24 cellular contexts compared by ENCODE assay signal in genomic region chr13:68714292-68714691, GRCh38.
A peak's percentile ranks its signal among the peaks of the same experiment; 100 is the strongest.
DNase-seq lines count a peak whose midpoint lies in the region; ATAC-seq, FAIRE-seq and TF ChIP-seq lines count a peak whose summit lies in the region.
"Had no signal": no experiment of that assay in that cellular context is flagged by ENCODE, and none has a peak within 500 bp of the region (broad histone marks: within the 10 kb centered on the region; RNA-seq: fewer than 3 reads in every experiment).

No MANE protein-coding gene starts in this region.

- no peak overlapping the region for H2BK20ac ChIP-seq in H1 (ENCODE audit: low read length)

- H3K79me2 ChIP-seq in Karpas-422 (ENCODE audit: low read length) (no peaks in the 10 kb centered on the region), H1 (ENCODE audit: control insufficient read depth in 1 of 2, insufficient read depth in 2 of 2, low read length in 2 of 2) (no peaks in the 10 kb centered on the region)

- POLR2A ChIA-PET in H1 (lab: Charles Lee; ENCODE audit: partially characterized antibody): no interaction called here

- no peaks in the 10 kb centered on the region for H3K79me1 ChIP-seq in H1 (ENCODE audit: low read depth, low read length)

- H3K4ac ChIP-seq in H1 (replicated peaks; ENCODE audit: insufficient read length, low read depth, low read length): no peak overlapping the region

- H4K5ac ChIP-seq in H1 (ENCODE audit: insufficient read length, low read depth, low read length): peak overlapping the region; percentile 74

- no peak for TF ChIP-seq POLR2A in H1 (IDR thresholded peaks at IDR 0.05; ENCODE audit: control extremely low read depth in 1 of 2, low read depth in 2 of 2, low read length in 2 of 2)

- H2BK12ac ChIP-seq in H1 (ENCODE audit: low read depth, low read length): no peak overlapping the region

- no peak overlapping the region for H3K23ac ChIP-seq in H1 (ENCODE audit: insufficient read length)

- no peaks in the 10 kb centered on the region for H3K27me3 ChIP-seq in Karpas-422 (ENCODE audit: low read length)
- H3K27me3 ChIP-seq in H1 (replicated peaks in 1 of 4; ENCODE audit: control insufficient read depth in 3 of 4, extremely low read depth in 1 of 4, insufficient read depth in 3 of 4, low read length in 3 of 4): no peaks in the 10 kb centered on the region; a peak in 2 of 7 replicates
- H3K27me3 ChIP-seq: BLaER1 treated with 17β-estradiol and CSF1 and Interleukin-3, amounts not matched to agents 10 nM and 100 nM; MG63 had no signal

- DNase-seq in D721Med (ENCODE audit: insufficient read length, low spot score) (no peak), Karpas-422 (no peak), H1 (ENCODE audit: low read depth in 1 of 2, low spot score in 2 of 2) (no peak), cerebellar cortex (ENCODE audit: low spot score) (no peak), SW 1271 (lab: John Stamatoyannopoulos, UW) (no peak)
- no peak for DNase-seq in stimulated activated naive CD8-positive, alpha-beta T cell treated with anti-CD3 and anti-CD28 coated beads, Interleukin-15, Interleukin-2, amounts not matched to agents 100 U/mL and 50 U/mL, for 24 hours
- DNase-seq: 8988T; Caco-2; CD4-positive, alpha-beta memory T cell; DND-41; GOT3; MG63; NCI-H1436; NCI-H187 treated with DMSO at 0.1 percent for 48 hours; NCI-H2107; NCI-H2227 treated with DMSO at 0.1 percent for 48 hours; NCI-H510A treated with DMSO at 0.1 percent for 48 hours; NCI-H748 treated with DMSO at 0.1 percent for 48 hours; SIG-M5 had no signal

- no peak for ATAC-seq in stimulated activated naive CD8-positive, alpha-beta T cell treated with anti-CD3 and anti-CD28 coated beads, Interleukin-15, Interleukin-2, amounts not matched to agents 100 U/mL and 50 U/mL, for 24 hours
- no peak for ATAC-seq in GM21526 (IDR thresholded peaks at IDR 0.05; ENCODE audit: low FRiP score, unreplicated experiment)
- ATAC-seq: GM12878, Panc1 had no signal

- H2BK120ac ChIP-seq in H1 (replicated peaks; ENCODE audit: low read depth, low read length): no peak overlapping the region

- CTCF ChIA-PET in H1 (lab: Charles Lee; ENCODE audit: partially characterized antibody): no interaction called here

- no peaks in the 10 kb centered on the region for H4K20me1 ChIP-seq in Karpas-422 (ENCODE audit: insufficient read depth, low read depth, low read length)
- no peaks in the 10 kb centered on the region for H4K20me1 ChIP-seq in H1 (replicated peaks in 1 of 2; ENCODE audit: control insufficient read depth in 1 of 2, insufficient read depth in 2 of 2, low read length in 2 of 2)
- H4K20me1 ChIP-seq: BLaER1 treated with 17β-estradiol and CSF1 and Interleukin-3, amounts not matched to agents 10 nM and 100 nM had no signal

- H3K36me3 ChIP-seq in Karpas-422 (ENCODE audit: insufficient read depth, low read length) (no peaks in the 10 kb centered on the region), H1 (ENCODE audit: control insufficient read depth in 2 of 4, insufficient read depth in 4 of 4, low read length in 3 of 4) (no peaks in the 10 kb centered on the region), mesodermal cell (ENCODE audit: control insufficient read depth, insufficient read depth, low read length) (no peaks in the 10 kb centered on the region)
- H3K36me3 ChIP-seq: BLaER1 treated with 17β-estradiol and CSF1 and Interleukin-3, amounts not matched to agents 10 nM and 100 nM; MG63 had no signal

- peak overlapping the region; percentile 90 for H2AFZ ChIP-seq in Karpas-422 (ENCODE audit: low read length)
- no peak overlapping the region for H2AFZ ChIP-seq in H1 (ENCODE audit: low read length)

- 5% methylated on average over 2 of the region's 2 CpGs; no CpG with 5 or more reads in 1 of the 2 experiments for WGBS in H1 (ENCODE audit: extremely low coverage in 1 of 2, insufficient coverage in 1 of 2, insufficient read length in 1 of 2, insufficient replicate concordance in 2 of 2, low coverage in 1 of 2, low lambda C conversion rate in 2 of 2, missing lambda C conversion rate in 1 of 2), 2 experiments
- no CpG with 5 or more reads among the region's 2 CpGs for whole genome bisulfite sequencing in mesodermal cell (ENCODE audit: insufficient coverage in 2 of 2), 2 experiments

- no peak for TF ChIP-seq RAD21 in H1 (IDR thresholded peaks at IDR 0.05 in 1 of 2, conservative IDR thresholded peaks at IDR 0.05 in 1 of 2; ENCODE audit: low read depth in 2 of 2, low read length in 2 of 2)

- H3K4me2 ChIP-seq in Karpas-422 (ENCODE audit: low read depth, low read length, poor library complexity, severe bottlenecking) (no peak overlapping the region), H1 (ENCODE audit: insufficient read depth in 1 of 2, low read depth in 2 of 2, low read length in 2 of 2) (peak overlapping the region in 1 of 2 experiments; percentile 32; a peak in 2 of 4 replicates)
- H3K4me2 ChIP-seq: BLaER1 treated with 17β-estradiol and CSF1 and Interleukin-3, amounts not matched to agents 10 nM and 100 nM had no signal

- H3K9ac ChIP-seq in Karpas-422 (ENCODE audit: low read length): no peak overlapping the region
- no peak overlapping the region for H3K9ac ChIP-seq in H1 (replicated peaks in 1 of 4; ENCODE audit: extremely low read depth in 1 of 4, low read depth in 3 of 4, low read length in 3 of 4)
- H3K9ac ChIP-seq: BLaER1 treated with 17β-estradiol and CSF1 and Interleukin-3, amounts not matched to agents 10 nM and 100 nM had no signal

- no peak for TF ChIP-seq EP300 in H1 (IDR thresholded peaks at IDR 0.05; ENCODE audit: borderline replicate concordance in 1 of 2, low read depth in 2 of 2, low read length in 2 of 2)

- no peak overlapping the region for H3K14ac ChIP-seq in H1 (ENCODE audit: insufficient read length)

- H3K4me3 ChIP-seq in Karpas-422 (ENCODE audit: low read length) (no peak overlapping the region), H1 (ENCODE audit: extremely low read depth in 1 of 4, insufficient read depth in 2 of 4, low read depth in 3 of 4, low read length in 4 of 4) (peak overlapping the region in 1 of 4 experiments; percentile 45; a peak in 1 of 8 replicates), mesodermal cell (ENCODE audit: extremely low read depth, insufficient read depth, low read length, poor library complexity, severe bottlenecking) (no peak overlapping the region)
- H3K4me3 ChIP-seq: BLaER1 treated with 17β-estradiol and CSF1 and Interleukin-3, amounts not matched to agents 10 nM and 100 nM; GM12878; MG63 had no signal

- H3K27ac ChIP-seq in Karpas-422 (ENCODE audit: low read length): no peak overlapping the region
- H3K27ac ChIP-seq in H1 (ENCODE audit: low read depth, low read length): no peak overlapping the region
- peak overlapping the region; percentile 51 for H3K27ac ChIP-seq in mesodermal cell (ENCODE audit: low read depth, low read length, severe bottlenecking)
- H3K27ac ChIP-seq: BLaER1 treated with 17β-estradiol and CSF1 and Interleukin-3, amounts not matched to agents 10 nM and 100 nM had no signal

- H3K18ac ChIP-seq in H1 (ENCODE audit: extremely low read depth, low read length): no peak overlapping the region

- no peak overlapping the region for H2AK5ac ChIP-seq in H1 (ENCODE audit: low read depth, low read length)

- H4K91ac ChIP-seq in H1 (replicated peaks; ENCODE audit: insufficient read length, low read length): no peak overlapping the region

- H3K9me3 ChIP-seq in Karpas-422 (ENCODE audit: low read length) (no peaks in the 10 kb centered on the region), H1 (ENCODE audit: insufficient read depth in 2 of 2, low read depth in 1 of 2, low read length in 1 of 2) (no peaks in the 10 kb centered on the region), mesodermal cell (ENCODE audit: control insufficient read depth, low read length) (no peaks in the 10 kb centered on the region)
- H3K9me3 ChIP-seq: Caco-2, MG63 had no signal

- FAIRE-seq in D721Med (lab: Jason Lieb, UNC) (peak; percentile 6), H1 (lab: Jason Lieb, UNC) (no peak)
- FAIRE-seq: GM12878 had no signal

- no peak overlapping the region for H4K8ac ChIP-seq in H1 (ENCODE audit: extremely low read depth, insufficient read depth, low read length)

- no peak overlapping the region for H2BK5ac ChIP-seq in H1 (ENCODE audit: low read depth, low read length)

- TF ChIP-seq CTCF in D721Med (IDR thresholded peaks at IDR 0.05; ENCODE audit: insufficient read depth, missing control alignments) (no peak), H1 (IDR thresholded peaks at IDR 0.05; ENCODE audit: control extremely low read depth in 1 of 3, insufficient read depth in 1 of 3, low read depth in 1 of 3, low read length in 3 of 3) (no peak)

- no peak overlapping the region for H2BK15ac ChIP-seq in H1 (ENCODE audit: low read length)

- H3K4me1 ChIP-seq in Karpas-422 (ENCODE audit: low read length) (peaks cover 5% of the 10 kb centered on the region; the same call in 1 of the 2 replicates), H1 (replicated peaks in 1 of 4; ENCODE audit: control insufficient read depth in 3 of 4, insufficient read depth in 4 of 4, low read length in 3 of 4) (peaks cover 0 to 5% (median 2%) of the 10 kb centered on the region in 4 experiments; a peak in 3 of 7 replicates), mesodermal cell (ENCODE audit: control insufficient read depth, insufficient read depth, low read length, poor library complexity, severe bottlenecking) (peaks cover 9% of the 10 kb centered on the region)
- H3K4me1 ChIP-seq: BLaER1 treated with 17β-estradiol and CSF1 and Interleukin-3, amounts not matched to agents 10 nM and 100 nM; Caco-2 had no signal

- no peaks in the 10 kb centered on the region for H3K9me2 ChIP-seq in Karpas-422 (replicated peaks; ENCODE audit: insufficient read depth, low read length)

- no peaks in the 10 kb centered on the region for H3K23me2 ChIP-seq in H1 (ENCODE audit: low read depth, low read length)

- no peak overlapping the region for H3K56ac ChIP-seq in H1 (replicated peaks; ENCODE audit: insufficient read length, low read depth, low read length)

TF ChIP-seq in H1, 55 proteins besides CTCF, POLR2A, EP300 and RAD21:
- TF ChIP-seq BCL11A (IDR thresholded peaks at IDR 0.05; ENCODE audit: low read depth in 2 of 2, low read length in 2 of 2) (peak in 1 of 2 experiments; percentile 35), BRCA1 (IDR thresholded peaks at IDR 0.05; ENCODE audit: low read depth, low read length) (no peak), TEAD4 (IDR thresholded peaks at IDR 0.05; ENCODE audit: low read depth, low read length) (peak; percentile 37; the same call in 1 of the 2 replicates)
